ENCODE assay signal across 13 cellular contexts in genomic region chr12:2640281-2640680, GRCh38.
DNase-seq lines count a peak whose midpoint lies in the region; ATAC-seq and TF ChIP-seq lines count a peak whose summit lies in the region.
"Had no signal": no experiment of that assay in that cellular context is flagged by ENCODE, and none has a peak within 500 bp of the region (broad histone marks: within the 10 kb centered on the region; RNA-seq: fewer than 3 reads in every experiment).

No MANE protein-coding gene starts in this region.

- H3K4me3 ChIP-seq in right cardiac atrium (ENCODE audit: low read length) (no peak overlapping the region), thoracic aorta (no peak overlapping the region), upper lobe of right lung (no peak overlapping the region)
- H3K4me3 ChIP-seq: right lobe of liver had no signal

- TF ChIP-seq CTCF in brain (conservative IDR thresholded peaks at IDR 0.05): no peak
- TF ChIP-seq CTCF in thoracic aorta (IDR thresholded peaks at IDR 0.05): peak; percentile 21
- TF ChIP-seq CTCF in upper lobe of right lung (IDR thresholded peaks at IDR 0.05): no peak

- peaks cover 9% of the 10 kb centered on the region for H3K36me3 ChIP-seq in thoracic aorta
- no peaks in the 10 kb centered on the region for H3K36me3 ChIP-seq in upper lobe of right lung
- H3K36me3 ChIP-seq: right lobe of liver had no signal

- peaks cover 0 to 3% (median 0%) of the 10 kb centered on the region in 5 experiments for H3K9me3 Mint-ChIP-seq in brain
- H3K9me3 Mint-ChIP-seq: activated CD4-positive, alpha-beta T cell treated with anti-CD3 and anti-CD28 coated beads, Interleukin-2, amount 10 ng/mL, durations not matched to agents 24 days and 14 days; activated naive CD8-positive, alpha-beta T cell treated with anti-CD3 and anti-CD28 coated beads, Interleukin-2, amount 10 ng/mL, durations not matched to agents 7 days and 5 days had no signal

- H3K4me1 ChIP-seq in right cardiac atrium (ENCODE audit: control insufficient read depth, insufficient read depth, low read length) (peaks cover 3% of the 10 kb centered on the region), thoracic aorta (ENCODE audit: control insufficient read depth in 1 of 2, low read depth in 2 of 2) (peaks cover 12 to 33% of the 10 kb centered on the region in 2 donors), upper lobe of right lung (peaks cover 3% of the 10 kb centered on the region)
- H3K4me1 ChIP-seq: right lobe of liver had no signal

- 66% methylated on average over 10 of the region's 10 CpGs for WGBS in right cardiac atrium

- ATAC-seq in right cardiac atrium (peak; percentile 5 to 28), thoracic aorta (ENCODE audit: insufficient number of reproducible peaks, low FRiP score, low read depth) (peak; percentile 46), upper lobe of right lung (no peak), GM21825 (IDR thresholded peaks at IDR 0.05; ENCODE audit: unreplicated experiment) (no peak)

- peak overlapping the region; percentile 34 for H3K27ac ChIP-seq in right cardiac atrium (ENCODE audit: low read length)
- peak overlapping the region; percentile 51 to 80 for H3K27ac ChIP-seq in thoracic aorta
- no peak overlapping the region for H3K27ac ChIP-seq in upper lobe of right lung
- H3K27ac ChIP-seq: HL-60 had no signal

- H3K4me1 Mint-ChIP-seq in brain: peaks cover 24% of the 10 kb centered on the region

- DNase-seq in LHCN-M2 (ENCODE audit: low read depth) (peak; percentile 85), right cardiac atrium (peak in 1 of 3 donors; percentile 54), thoracic aorta (ENCODE audit: low spot score) (no peak), upper lobe of right lung (no peak), Ammon's horn (ENCODE audit: low spot score) (no peak)
- DNase-seq in stimulated activated CD4-positive, alpha-beta T cell treated with anti-CD3 and anti-CD28 coated beads, Interleukin-12 subunit alpha, Interleukin-12 subunit beta, amount 100 ng/mL, for 4 hours: no peak
- DNase-seq: activated CD4-positive, alpha-beta T cell treated with anti-CD3 and anti-CD28 coated beads, Interleukin-2, amount 10 ng/mL, durations not matched to agents 24 days and 14 days; activated naive CD8-positive, alpha-beta T cell treated with anti-CD3 and anti-CD28 coated beads, Interleukin-2, amount 10 ng/mL, durations not matched to agents 7 days and 5 days; NCI-H1105 treated with DMSO at 0.1 percent for 48 hours had no signal

- H3K4me3 Mint-ChIP-seq in brain: no peak overlapping the region
- H3K4me3 Mint-ChIP-seq: activated CD4-positive, alpha-beta T cell treated with anti-CD3 and anti-CD28 coated beads, Interleukin-2, amount 10 ng/mL, durations not matched to agents 24 days and 14 days; activated naive CD8-positive, alpha-beta T cell treated with anti-CD3 and anti-CD28 coated beads, Interleukin-2, amount 10 ng/mL, durations not matched to agents 7 days and 5 days had no signal

- H3K27me3 ChIP-seq in right cardiac atrium (ENCODE audit: control insufficient read depth, insufficient read depth): no peaks in the 10 kb centered on the region
- no peaks in the 10 kb centered on the region for H3K27me3 ChIP-seq in thoracic aorta (replicated peaks; ENCODE audit: insufficient read depth)
- H3K27me3 ChIP-seq in upper lobe of right lung: no peaks in the 10 kb centered on the region
- H3K27me3 ChIP-seq: right lobe of liver had no signal

- H3K9me3 ChIP-seq in right cardiac atrium (ENCODE audit: control insufficient read depth, low read length) (no peaks in the 10 kb centered on the region), thoracic aorta (no peaks in the 10 kb centered on the region), upper lobe of right lung (no peaks in the 10 kb centered on the region)
- H3K9me3 ChIP-seq: right lobe of liver had no signal

- peaks cover 7% of the 10 kb centered on the region for H3K36me3 Mint-ChIP-seq in brain
- H3K36me3 Mint-ChIP-seq: activated naive CD8-positive, alpha-beta T cell treated with anti-CD3 and anti-CD28 coated beads, Interleukin-2, amount 10 ng/mL, durations not matched to agents 7 days and 5 days had no signal

- intact Hi-C loops in right cardiac atrium (cut with DNase I) (no loop called here), upper lobe of right lung (cut with DNase I) (no loop called here)

- H3K27me3 Mint-ChIP-seq in brain: peaks cover 9% of the 10 kb centered on the region

- H3K27ac Mint-ChIP-seq in brain: peak overlapping the region; percentile 57 to 94 (median 71)
- H3K27ac Mint-ChIP-seq: activated CD4-positive, alpha-beta T cell treated with anti-CD3 and anti-CD28 coated beads, Interleukin-2, amount 10 ng/mL, durations not matched to agents 24 days and 14 days; activated naive CD8-positive, alpha-beta T cell treated with anti-CD3 and anti-CD28 coated beads, Interleukin-2, amount 10 ng/mL, durations not matched to agents 7 days and 5 days had no signal

Comparison
In these comparisons a context has a peak if more than half of its experiments do, and no peak if none do; other contexts are left out.
1. ATAC-seq: peak in right cardiac atrium (2 of 2) and thoracic aorta (single experiment); none in upper lobe of right lung (single experiment) and GM21825 (single experiment).